8 cellular contexts compared by ENCODE assay signal in the genomic region with DNA sequence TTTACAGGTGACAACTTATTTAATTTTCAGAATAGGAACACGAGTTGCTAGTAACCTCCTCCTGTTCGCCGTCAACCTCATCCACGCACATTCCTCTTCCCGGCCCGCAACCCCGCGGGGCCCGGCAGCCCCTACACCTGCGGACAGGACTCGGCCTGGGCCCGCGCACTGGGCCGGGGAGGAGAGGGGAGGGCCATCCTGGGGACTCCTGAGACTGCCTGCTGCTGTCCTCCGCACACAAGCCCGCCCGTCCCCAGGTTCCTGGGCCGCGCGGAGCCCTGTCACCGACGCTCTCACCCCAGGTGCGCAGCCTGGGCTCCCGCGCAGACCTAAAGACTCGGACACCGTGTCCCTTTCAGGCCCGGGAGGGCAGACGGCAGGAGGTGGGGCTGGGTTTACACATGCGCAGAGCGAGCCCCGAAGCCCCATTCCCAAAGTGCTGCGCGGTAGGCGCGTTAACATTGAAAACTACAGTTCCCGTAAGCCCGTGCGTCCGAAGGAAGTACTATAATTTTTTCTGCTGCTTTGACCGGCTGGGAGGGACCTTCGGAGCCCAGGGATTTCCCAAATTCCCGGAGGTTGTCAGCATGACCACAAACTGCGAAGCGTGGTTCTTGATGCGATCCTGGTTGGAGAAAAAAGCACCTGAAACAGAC.
DNase-seq lines count a peak whose midpoint lies in the region; ATAC-seq and TF ChIP-seq lines count a peak whose summit lies in the region.
"Not testable (repeated sequence)": the region's sequence is repeated elsewhere in the genome, so short reads cannot be mapped to it uniquely, and the experiment has no call there.

No MANE protein-coding gene starts in this region.

- H3K27ac ChIP-seq in SU-DHL-6 (ENCODE audit: low read depth, low read length); osteoblast (ENCODE audit: low read depth, low read length): not testable (repeated sequence)

- peak overlapping the region; percentile 52 for H3K4me2 ChIP-seq in SU-DHL-6 (ENCODE audit: low read depth, low read length, poor library complexity, severe bottlenecking)
- H3K4me2 ChIP-seq in osteoblast (ENCODE audit: insufficient read depth, low read length), result peak overlapping the region; percentile 57

- ATAC-seq in HG02870 (IDR thresholded peaks at IDR 0.05; ENCODE audit: unreplicated experiment), result peak; percentile 96

- not testable (repeated sequence) for H3K4me1 ChIP-seq in osteoblast (ENCODE audit: insufficient read depth, low read length)

- H3K79me2 ChIP-seq in SU-DHL-6 (ENCODE audit: insufficient read depth, low read length); osteoblast (ENCODE audit: insufficient read depth, low read length): not testable (repeated sequence)

- H3K36me3 Mint-ChIP-seq in activated naive CD8-positive, alpha-beta T cell, result not testable (repeated sequence)

- not testable (repeated sequence) for H3K27me3 ChIP-seq in SU-DHL-6 (ENCODE audit: low read length); osteoblast (ENCODE audit: insufficient read depth, low read length)

- peak; percentile 13 for DNase-seq in NCI-H1417 treated with DMSO at 0.1 percent for 48 hours (lab: John Stamatoyannopoulos, UW)
- peak; percentile 55 to 95 (median 89) for DNase-seq in head of caudate nucleus
- DNase-seq in osteoblast (ENCODE audit: insufficient read length, low spot score, missing footprints), result not testable (repeated sequence)
- DNase-seq in stromal cell of bone marrow (ENCODE audit: low read depth), result peak; percentile 57

- not testable (repeated sequence) for TF ChIP-seq CTCF in SU-DHL-6 (IDR thresholded peaks at IDR 0.05; ENCODE audit: insufficient read depth, low read length, poor library complexity, severe bottlenecking); osteoblast (IDR thresholded peaks at IDR 0.05; ENCODE audit: extremely low read depth, low read depth, low read length)

- H3K9me3 Mint-ChIP-seq in activated naive CD8-positive, alpha-beta T cell (ENCODE audit: low read depth), result not testable (repeated sequence)

- peak overlapping the region; percentile 60; the same call in 1 of the 2 replicates for H3K4me3 ChIP-seq in GM08714 (ENCODE audit: low read length)
- peak overlapping the region; percentile 57 for H3K4me3 ChIP-seq in SU-DHL-6 (ENCODE audit: insufficient read depth, low read length, poor library complexity, severe bottlenecking)
- H3K4me3 ChIP-seq in osteoblast (ENCODE audit: insufficient read depth, low read length), result peak overlapping the region; percentile 62

- peak overlapping the region; percentile 54 for H3K9ac ChIP-seq in SU-DHL-6 (ENCODE audit: low read length)

- peak overlapping the region; percentile 74 for H2AFZ ChIP-seq in SU-DHL-6 (ENCODE audit: low read depth, low read length, severe bottlenecking)
- not testable (repeated sequence) for H2AFZ ChIP-seq in osteoblast (ENCODE audit: low read length)

- not testable (repeated sequence) for H3K9me3 ChIP-seq in SU-DHL-6 (ENCODE audit: insufficient read depth, low read length); osteoblast (ENCODE audit: low read depth, low read length)

- peak overlapping the region; percentile 96 for H3K4me3 Mint-ChIP-seq in activated naive CD8-positive, alpha-beta T cell

- not testable (repeated sequence) for H3K36me3 ChIP-seq in SU-DHL-6 (ENCODE audit: low read length); osteoblast (ENCODE audit: insufficient read depth, low read length)

- not testable (repeated sequence) for H3K4me1 Mint-ChIP-seq in activated naive CD8-positive, alpha-beta T cell (ENCODE audit: low read depth)

- H3K27me3 Mint-ChIP-seq in activated naive CD8-positive, alpha-beta T cell, result not testable (repeated sequence)

- peak overlapping the region; percentile 92 for H3K27ac Mint-ChIP-seq in activated naive CD8-positive, alpha-beta T cell

- intact Hi-C loops in head of caudate nucleus (cut with DNase I), result not testable (repeated sequence)

- H4K20me1 ChIP-seq in SU-DHL-6 (ENCODE audit: low read depth, low read length); osteoblast (ENCODE audit: insufficient read depth, low read length): not testable (repeated sequence)

- not testable (repeated sequence) for H3F3A ChIP-seq in SU-DHL-6 (ENCODE audit: insufficient read depth)

- H3K9me2 ChIP-seq in SU-DHL-6 (replicated peaks; ENCODE audit: insufficient read depth, low read length), result not testable (repeated sequence)
